10 cellular contexts compared by ENCODE assay signal in genomic region chr10:83917519-83918506, GRCh38.
DNase-seq lines count a peak whose midpoint lies in the region; ATAC-seq, FAIRE-seq and TF ChIP-seq lines count a peak whose summit lies in the region.
"Had no signal": no experiment of that assay in that cellular context is flagged by ENCODE, and none has a peak within 500 bp of the region (broad histone marks: within the 10 kb centered on the region; RNA-seq: fewer than 3 reads in every experiment).

No MANE protein-coding gene starts in this region.

- POLR2A ChIA-PET in endothelial cell of umbilical vein (lab: Charles Lee): interaction anchor here (0.7 kb wide), 1 partner anchor 41 kb away, joined by 4 read pairs; no protein-coding TSS in a partner anchor
- POLR2A ChIA-PET in CD8-positive, alpha-beta memory T cell (lab: Charles Lee): no interaction called here

- H3K4me1 ChIP-seq in endothelial cell of umbilical vein (ENCODE audit: control insufficient read depth, extremely low read depth, insufficient read depth, low read length) (no peaks in the 10 kb centered on the region), testis (no peaks in the 10 kb centered on the region)
- H3K4me1 ChIP-seq in CD8-positive, alpha-beta memory T cell (ENCODE audit: insufficient read depth, low read length): no peaks in the 10 kb centered on the region

- no peaks in the 10 kb centered on the region for H3K9me1 ChIP-seq in endothelial cell of umbilical vein (replicated peaks; ENCODE audit: control insufficient read depth, extremely low read depth, insufficient read depth, low read length)

- no peaks in the 10 kb centered on the region for H3K36me3 ChIP-seq in endothelial cell of umbilical vein (ENCODE audit: control insufficient read depth in 2 of 2, extremely low read depth in 1 of 2, insufficient read depth in 2 of 2, low read length in 2 of 2)
- no peaks in the 10 kb centered on the region for H3K36me3 ChIP-seq in testis (ENCODE audit: low read depth, missing control alignments)
- H3K36me3 ChIP-seq in CD8-positive, alpha-beta memory T cell (ENCODE audit: insufficient read depth, low read length): no peaks in the 10 kb centered on the region

- H3K4me2 ChIP-seq in endothelial cell of umbilical vein (ENCODE audit: insufficient read depth, low read length): no peak overlapping the region

- no peaks in the 10 kb centered on the region for H3K79me2 ChIP-seq in endothelial cell of umbilical vein (ENCODE audit: control insufficient read depth, insufficient read depth, low read length)

- dilution Hi-C loops in endothelial cell of umbilical vein (cut with MboI; ENCODE audit: extremely low pct_ligation_motif_present, low sequenced_read_pairs): no loop called here

- H3K4me1 Mint-ChIP-seq in CD8-positive, alpha-beta memory T cell: peaks cover 0 to 4% (median 0%) of the 10 kb centered on the region in 3 donors
- H3K4me1 Mint-ChIP-seq: activated naive CD4-positive, alpha-beta T cell treated with anti-CD3 and anti-CD28 coated beads, Interleukin-2, amount 50 U/mL, for 24 hours had no signal

- H3K36me3 Mint-ChIP-seq in CD8-positive, alpha-beta memory T cell: no peaks in the 10 kb centered on the region
- H3K36me3 Mint-ChIP-seq: activated naive CD4-positive, alpha-beta T cell treated with anti-CD3 and anti-CD28 coated beads, Interleukin-2, amount 50 U/mL, for 24 hours had no signal

- H2AFZ ChIP-seq in endothelial cell of umbilical vein (ENCODE audit: low read depth, low read length): no peak overlapping the region

- no peaks in the 10 kb centered on the region for H3K9me3 Mint-ChIP-seq in CD8-positive, alpha-beta memory T cell
- H3K9me3 Mint-ChIP-seq: activated naive CD4-positive, alpha-beta T cell treated with anti-CD3 and anti-CD28 coated beads, Interleukin-2, amount 50 U/mL, for 24 hours had no signal

- no peak overlapping the region for H3K4me3 Mint-ChIP-seq in CD8-positive, alpha-beta memory T cell
- H3K4me3 Mint-ChIP-seq: activated naive CD4-positive, alpha-beta T cell treated with anti-CD3 and anti-CD28 coated beads, Interleukin-2, amount 50 U/mL, for 24 hours had no signal

- CTCF ChIA-PET in endothelial cell of umbilical vein (lab: Charles Lee): interaction anchor here (1.0 to 1.7 kb wide), 2 partner anchors 9 to 109 kb away, joined by 3 to 5 read pairs; no protein-coding TSS in a partner anchor
- CTCF ChIA-PET in CD8-positive, alpha-beta memory T cell (lab: Charles Lee): no interaction called here

- intact Hi-C loops in endothelial cell of umbilical vein (cut with micrococcal nuclease) (no loop called here), testis (cut with DNase I; ENCODE audit: low total_unique reads) (no loop called here)

- no peak for TF ChIP-seq CTCF in endothelial cell of umbilical vein (IDR thresholded peaks at IDR 0.05; ENCODE audit: extremely low read depth in 1 of 2, insufficient read depth in 1 of 2, low read depth in 1 of 2, low read length in 2 of 2)
- TF ChIP-seq CTCF in testis (IDR thresholded peaks at IDR 0.05): peak in 1 of 3 experiments; percentile 34

- no peak for TF ChIP-seq POLR2A in endothelial cell of umbilical vein (IDR thresholded peaks at IDR 0.05; ENCODE audit: low read depth, low read length)
- no peak for TF ChIP-seq POLR2A in testis (IDR thresholded peaks at IDR 0.05)

- BruUV-seq in endothelial cell of umbilical vein (replicated peaks; lab: Mats Ljungman, UMichigan): no TSS peak

- no peak overlapping the region for H3K9ac ChIP-seq in endothelial cell of umbilical vein (replicated peaks; ENCODE audit: extremely low read depth, insufficient read depth, low read length)

- DNase-seq in ELF-1 (ENCODE audit: low read depth, low spot score) (peak; percentile 24), endothelial cell of umbilical vein (ENCODE audit: low read depth, low spot score) (peak; percentile 3), testis (peak; percentile 75), GOT3 (lab: John Stamatoyannopoulos, UW) (no peak), NCI-H2196 (lab: John Stamatoyannopoulos, UW; ENCODE audit: unreplicated experiment) (no peak)
- DNase-seq in CD8-positive, alpha-beta memory T cell: no peak

- ATAC-seq in GM21360 (IDR thresholded peaks at IDR 0.05; ENCODE audit: unreplicated experiment): peak; percentile 98
- ATAC-seq in HG03520 (IDR thresholded peaks at IDR 0.05; ENCODE audit: unreplicated experiment): peak; percentile 93

- H3K9me3 ChIP-seq in endothelial cell of umbilical vein (replicated peaks; ENCODE audit: control insufficient read depth, insufficient read depth, low read length): no peaks in the 10 kb centered on the region
- H3K9me3 ChIP-seq in testis: no peaks in the 10 kb centered on the region
- no peaks in the 10 kb centered on the region for H3K9me3 ChIP-seq in CD8-positive, alpha-beta memory T cell (ENCODE audit: low read length)

- H3K27ac ChIP-seq in endothelial cell of umbilical vein (ENCODE audit: insufficient read depth, low read depth, low read length): no peak overlapping the region
- H3K27ac ChIP-seq in testis: no peak overlapping the region
- H3K27ac ChIP-seq in CD8-positive, alpha-beta memory T cell (ENCODE audit: low read depth, low read length): no peak overlapping the region

- no peaks in the 10 kb centered on the region for H3K27me3 ChIP-seq in endothelial cell of umbilical vein (ENCODE audit: control insufficient read depth in 2 of 2, insufficient read depth in 2 of 2, low read length in 2 of 2)
- H3K27me3 ChIP-seq in testis: no peaks in the 10 kb centered on the region
- H3K27me3 ChIP-seq in CD8-positive, alpha-beta memory T cell (ENCODE audit: insufficient read depth, low read length, poor library complexity, severe bottlenecking): no peaks in the 10 kb centered on the region

- 31 to 37% methylated on average over 15 to 17 of the region's 17 CpGs for WGBS in testis, 2 donors

- H3K4me3 ChIP-seq in endothelial cell of umbilical vein (replicated peaks in 1 of 3; ENCODE audit: insufficient read depth in 1 of 3, low read depth in 1 of 3, low read length in 3 of 3) (no peak overlapping the region), testis (no peak overlapping the region)
- no peak overlapping the region for H3K4me3 ChIP-seq in CD8-positive, alpha-beta memory T cell (ENCODE audit: low read length)

- no peaks in the 10 kb centered on the region for H4K20me1 ChIP-seq in endothelial cell of umbilical vein (replicated peaks; ENCODE audit: control insufficient read depth, extremely low read depth, insufficient read depth, low read length)

- no peak for FAIRE-seq in endothelial cell of umbilical vein (lab: Jason Lieb, UNC)
- FAIRE-seq: GM18507 had no signal

- peaks cover 12 to 16% of the 10 kb centered on the region in 2 donors for H3K27me3 Mint-ChIP-seq in CD8-positive, alpha-beta memory T cell

- H3K27ac Mint-ChIP-seq in CD8-positive, alpha-beta memory T cell: no peak overlapping the region
- H3K27ac Mint-ChIP-seq: activated naive CD4-positive, alpha-beta T cell treated with anti-CD3 and anti-CD28 coated beads, Interleukin-2, amount 50 U/mL, for 24 hours had no signal

TF ChIP-seq in endothelial cell of umbilical vein, 7 proteins besides CTCF, POLR2A, EP300 and RAD21:
- TF ChIP-seq FOS (IDR thresholded peaks at IDR 0.05; ENCODE audit: borderline replicate concordance, insufficient read depth, low read length) (no peak), GATA2 (IDR thresholded peaks at IDR 0.05; ENCODE audit: insufficient read depth, insufficient read length, low read depth, low read length) (no peak), JUN (IDR thresholded peaks at IDR 0.05; ENCODE audit: borderline replicate concordance, insufficient read depth, insufficient read length, low read depth) (no peak), EZH2 (IDR thresholded peaks at IDR 0.05; ENCODE audit: borderline replicate concordance, low read depth, low read length, severe bottlenecking) (no peak), POLR2AphosphoS5 (IDR thresholded peaks at IDR 0.05; ENCODE audit: insufficient read depth, low read depth, low read length) (no peak)
- TF ChIP-seq, protein P1, sequence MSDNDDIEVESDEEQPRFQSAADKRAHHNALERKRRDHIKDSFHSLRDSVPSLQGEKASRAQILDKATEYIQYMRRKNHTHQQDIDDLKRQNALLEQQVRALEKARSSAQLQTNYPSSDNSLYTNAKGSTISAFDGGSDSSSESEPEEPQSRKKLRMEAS (IDR thresholded peaks at IDR 0.05; ENCODE audit: insufficient read depth, insufficient read length): no peak

Comparison
In these comparisons a context has a peak if more than half of its experiments do, and no peak if none do; other contexts are left out.
1. DNase-seq: peak in ELF-1 (single experiment), endothelial cell of umbilical vein (single experiment) and testis (single experiment); none in GOT3 (single experiment), CD8-positive, alpha-beta memory T cell (0 of 5) and NCI-H2196 (single experiment).